Comparison of ENCODE assay signal across 1 cellular context in genomic region chr19:12064266-12065099, GRCh38.
TF ChIP-seq lines count a peak whose summit lies in the region.

Gene ZNF844, plus strand, starts transcription at chr19:12064731. Its CDS starts 143 bp downstream, at chr19:12064874.

TF ChIP-seq in H1, 55 proteins besides CTCF, POLR2A, EP300 and RAD21 (continued from another document):
- TF ChIP-seq TEAD4 (IDR thresholded peaks at IDR 0.05; ENCODE audit: low read depth, low read length): no peak
- no peak for TF ChIP-seq CBX8 (IDR thresholded peaks at IDR 0.05; ENCODE audit: borderline replicate concordance, low read depth, low read length)
- TF ChIP-seq NANOG (IDR thresholded peaks at IDR 0.05; ENCODE audit: insufficient read depth, low read depth, low read length, poor library complexity, severe bottlenecking): no peak
- TF ChIP-seq KDM4A (IDR thresholded peaks at IDR 0.05; ENCODE audit: low read depth, low read length, severe bottlenecking): peak; percentile 78
- TF ChIP-seq HDAC2 (IDR thresholded peaks at IDR 0.05; ENCODE audit: borderline replicate concordance in 1 of 2, low read depth in 2 of 2, low read length in 2 of 2): peak in 1 of 2 experiments; percentile 11; a peak in 1 of 4 replicates
- TF ChIP-seq RNF2 (IDR thresholded peaks at IDR 0.05; ENCODE audit: borderline replicate concordance, low read depth, low read length, missing control alignments, poor library complexity, severe bottlenecking): no peak
- peak; percentile 56; the same call in 1 of the 2 replicates for TF ChIP-seq CHD1 (IDR thresholded peaks at IDR 0.05; ENCODE audit: low read depth, low read length)
- TF ChIP-seq CREB1 (IDR thresholded peaks at IDR 0.05): no peak
- TF ChIP-seq TCF12 (IDR thresholded peaks at IDR 0.05; ENCODE audit: low read depth, low read length): no peak
- no peak for TF ChIP-seq SP2 (IDR thresholded peaks at IDR 0.05; ENCODE audit: low read length)
- TF ChIP-seq CHD7 (IDR thresholded peaks at IDR 0.05; ENCODE audit: insufficient replicate concordance, low read length): no peak
- 0 out of 2 replicates have a peak, but pooled peaks have one; percentile 66 for TF ChIP-seq JUN (IDR thresholded peaks at IDR 0.05; ENCODE audit: low read depth, low read length)
- TF ChIP-seq POLR2AphosphoS5 (IDR thresholded peaks at IDR 0.05; ENCODE audit: low read depth, low read length): peak; percentile 97
- TF ChIP-seq KDM1A (IDR thresholded peaks at IDR 0.05; ENCODE audit: borderline replicate concordance, low read length): no peak
- TF ChIP-seq CEBPB (IDR thresholded peaks at IDR 0.05; ENCODE audit: low read depth, low read length): no peak
- TF ChIP-seq ATF2 (IDR thresholded peaks at IDR 0.05; ENCODE audit: low read length): no peak
- TF ChIP-seq USF2 (IDR thresholded peaks at IDR 0.05; ENCODE audit: low read length): no peak
- no peak for TF ChIP-seq CTBP2 (IDR thresholded peaks at IDR 0.05; ENCODE audit: borderline replicate concordance, insufficient read depth, insufficient read length, low read length)
- TF ChIP-seq PHF8 (conservative IDR thresholded peaks at IDR 0.05; ENCODE audit: low read depth, low read length): peak; percentile 98
- no peak for TF ChIP-seq SIRT6 (IDR thresholded peaks at IDR 0.05; ENCODE audit: low read length)
- no peak for TF ChIP-seq SP4 (IDR thresholded peaks at IDR 0.05; ENCODE audit: low read length)
- no peak for TF ChIP-seq ATF3 (IDR thresholded peaks at IDR 0.05; ENCODE audit: insufficient read depth, low read depth, low read length)
- 0 out of 2 replicates have a peak, but pooled peaks have one; percentile 36 for TF ChIP-seq CHD2 (IDR thresholded peaks at IDR 0.05; ENCODE audit: low read length)
- TF ChIP-seq MAFK (IDR thresholded peaks at IDR 0.05; ENCODE audit: low read depth, low read length): no peak
- peak; percentile 96 for TF ChIP-seq TAF7 (optimal IDR thresholded peaks at IDR 0.05; ENCODE audit: borderline replicate concordance, low read depth, low read length)
- no peak for TF ChIP-seq EZH2 (IDR thresholded peaks at IDR 0.05; ENCODE audit: low read depth, low read length, severe bottlenecking)
- peak; percentile 76; the same call in 1 of the 2 replicates for TF ChIP-seq SP1 (IDR thresholded peaks at IDR 0.05; ENCODE audit: low read depth, low read length)
- no peak for TF ChIP-seq FOSL1 (IDR thresholded peaks at IDR 0.05; ENCODE audit: insufficient read depth, low read depth, low read length)
- peak; percentile 63 for TF ChIP-seq MAX (IDR thresholded peaks at IDR 0.05)
- TF ChIP-seq GTF2F1 (IDR thresholded peaks at IDR 0.05; ENCODE audit: borderline replicate concordance, low read depth, low read length): peak; percentile 67; the same call in 1 of the 2 replicates
- TF ChIP-seq ZNF274 (IDR thresholded peaks at IDR 0.05; ENCODE audit: borderline replicate concordance, extremely low read depth, low read length): no peak
- no peak for TF ChIP-seq RXRA (IDR thresholded peaks at IDR 0.05; ENCODE audit: insufficient read depth, low read depth, low read length)
- TF ChIP-seq HDAC6 (IDR thresholded peaks at IDR 0.05; ENCODE audit: low read depth, low read length): no peak
- TF ChIP-seq SUZ12 (IDR thresholded peaks at IDR 0.05; ENCODE audit: low read length): no peak
- peak; percentile 31; the same call in 1 of the 2 replicates for TF ChIP-seq JUND (IDR thresholded peaks at IDR 0.05; ENCODE audit: low read length)
- TF ChIP-seq CBX5 (IDR thresholded peaks at IDR 0.05; ENCODE audit: low read depth, low read length): no peak
- TF ChIP-seq SIN3A (conservative IDR thresholded peaks at IDR 0.05 in 1 of 2, IDR thresholded peaks at IDR 0.05 in 1 of 2; ENCODE audit: low read depth in 1 of 2, low read length in 2 of 2): peak; percentile 2 to 74; a peak in 2 of 4 replicates
- TF ChIP-seq EGR1 (IDR thresholded peaks at IDR 0.05; ENCODE audit: borderline replicate concordance, low read depth, low read length): no peak
- peak; percentile 49 for TF ChIP-seq E2F6 (IDR thresholded peaks at IDR 0.05)
- TF ChIP-seq SAP30 (IDR thresholded peaks at IDR 0.05; ENCODE audit: insufficient read depth, insufficient replicate concordance, low read length): no peak
- TF ChIP-seq RBBP5 (IDR thresholded peaks at IDR 0.05; ENCODE audit: borderline replicate concordance, low read depth, low read length): peak; percentile 73; the same call in 1 of the 2 replicates
- TF ChIP-seq KDM5A (IDR thresholded peaks at IDR 0.05; ENCODE audit: low read length): no peak
- TF ChIP-seq SRF (IDR thresholded peaks at IDR 0.05; ENCODE audit: low read depth, low read length): no peak
- peak; percentile 68 for TF ChIP-seq ASH2L (IDR thresholded peaks at IDR 0.05; ENCODE audit: low read length)
- TF ChIP-seq TBP (IDR thresholded peaks at IDR 0.05; ENCODE audit: low read depth, low read length): peak; percentile 95
- TF ChIP-seq GABPA (IDR thresholded peaks at IDR 0.05; ENCODE audit: borderline replicate concordance, insufficient read depth, low read length): no peak
